In genomic region chr9:115008536-115008935, GRCh38 we compare ENCODE assay signal across 10 cellular contexts.
A peak's percentile ranks its signal among the peaks of the same experiment; 100 is the strongest.
DNase-seq lines count a peak whose midpoint lies in the region; TF ChIP-seq lines count a peak whose summit lies in the region.
"Had no signal": no experiment of that assay in that cellular context is flagged by ENCODE, and none has a peak within 500 bp of the region (broad histone marks: within the 10 kb centered on the region; RNA-seq: fewer than 3 reads in every experiment).

No MANE protein-coding gene starts in this region.

- H3K4me1 ChIP-seq in adipocyte (ENCODE audit: control insufficient read depth, insufficient read depth, low read length) (peaks cover 7% of the 10 kb centered on the region), mesenchymal stem cell (ENCODE audit: control insufficient read depth, insufficient read depth, low read depth, low read length) (peaks cover 4% of the 10 kb centered on the region), MM.1S (ENCODE audit: low read length) (peaks cover 4% of the 10 kb centered on the region; the same call in 1 of the 2 replicates)
- H3K4me1 ChIP-seq in effector memory CD4-positive, alpha-beta T cell (ENCODE audit: control insufficient read depth, insufficient read depth, low read length, poor library complexity, severe bottlenecking), result peaks cover 1% of the 10 kb centered on the region
- H3K4me1 ChIP-seq: esophagus squamous epithelium had no signal

- no peaks in the 10 kb centered on the region for H3K36me3 Mint-ChIP-seq in osteocyte (ENCODE audit: unreplicated experiment)

- TF ChIP-seq CTCF in osteocyte (IDR thresholded peaks at IDR 0.05) (no peak), MM.1S (IDR thresholded peaks at IDR 0.05; ENCODE audit: low read length) (no peak)

- H3K23ac ChIP-seq in mesenchymal stem cell (ENCODE audit: low read length in 2 of 2), result no peak overlapping the region

- H3K4me1 Mint-ChIP-seq in osteocyte (ENCODE audit: unreplicated experiment), result peaks cover 28% of the 10 kb centered on the region

- H3K18ac ChIP-seq in mesenchymal stem cell (ENCODE audit: low read depth in 1 of 2, low read length in 2 of 2), result peak overlapping the region in 1 of 2 experiments; percentile 11

- H2AFZ ChIP-seq in mesenchymal stem cell (ENCODE audit: low read depth, low read length) (no peak overlapping the region), MM.1S (ENCODE audit: low read length) (no peak overlapping the region)

- H4K8ac ChIP-seq in mesenchymal stem cell (ENCODE audit: low read length), result no peak overlapping the region

- H3K9me3 ChIP-seq in adipocyte (ENCODE audit: control insufficient read depth, low read length) (no peaks in the 10 kb centered on the region), mesenchymal stem cell (ENCODE audit: control insufficient read depth, low read length) (no peaks in the 10 kb centered on the region), MM.1S (replicated peaks; ENCODE audit: insufficient read depth, low read length) (no peaks in the 10 kb centered on the region)
- H3K9me3 ChIP-seq in effector memory CD4-positive, alpha-beta T cell (ENCODE audit: control insufficient read depth, low read length), result no peaks in the 10 kb centered on the region
- H3K9me3 ChIP-seq: esophagus squamous epithelium had no signal

- no peak overlapping the region for H2BK120ac ChIP-seq in mesenchymal stem cell (ENCODE audit: low read depth, low read length)

- 47% methylated on average over 3 of the region's 3 CpGs for WGBS in mesenchymal stem cell

- H3K27me3 ChIP-seq in adipocyte (replicated peaks; ENCODE audit: control insufficient read depth, insufficient read depth, low read length), result peaks cover 3% of the 10 kb centered on the region
- peaks cover 0 to 21% of the 10 kb centered on the region in 2 experiments for H3K27me3 ChIP-seq in mesenchymal stem cell (ENCODE audit: control insufficient read depth in 1 of 2, insufficient read depth in 1 of 2, low read length in 2 of 2)
- H3K27me3 ChIP-seq in effector memory CD4-positive, alpha-beta T cell (replicated peaks; ENCODE audit: control insufficient read depth, insufficient read depth, low read length, poor library complexity, severe bottlenecking), result no peaks in the 10 kb centered on the region
- no peaks in the 10 kb centered on the region for H3K27me3 ChIP-seq in MM.1S (replicated peaks; ENCODE audit: insufficient read depth, low read length)
- H3K27me3 ChIP-seq: esophagus squamous epithelium had no signal

- H3K4me3 Mint-ChIP-seq in osteocyte (ENCODE audit: unreplicated experiment), result no peak overlapping the region

- H4K91ac ChIP-seq in mesenchymal stem cell (ENCODE audit: low read length), result no peak overlapping the region

- no peaks in the 10 kb centered on the region for H3K79me1 ChIP-seq in mesenchymal stem cell (replicated peaks; ENCODE audit: low read length, poor library complexity, severe bottlenecking)

- H3K27ac Mint-ChIP-seq in osteocyte (ENCODE audit: unreplicated experiment), result no peak overlapping the region

- no peaks in the 10 kb centered on the region for H3K36me3 ChIP-seq in adipocyte (ENCODE audit: control insufficient read depth, insufficient read depth, low read length, severe bottlenecking)
- H3K36me3 ChIP-seq in mesenchymal stem cell (ENCODE audit: control insufficient read depth in 1 of 2, insufficient read depth in 2 of 2, low read depth in 1 of 2, low read length in 2 of 2), result no peaks in the 10 kb centered on the region
- H3K36me3 ChIP-seq in effector memory CD4-positive, alpha-beta T cell (ENCODE audit: control insufficient read depth, insufficient read depth, low read length), result no peaks in the 10 kb centered on the region
- no peaks in the 10 kb centered on the region for H3K36me3 ChIP-seq in MM.1S (replicated peaks; ENCODE audit: insufficient read depth, low read length)
- H3K36me3 ChIP-seq: esophagus squamous epithelium had no signal

- H3K27me3 Mint-ChIP-seq in osteocyte (ENCODE audit: unreplicated experiment), result peaks cover 7% of the 10 kb centered on the region

- H2BK5ac ChIP-seq in mesenchymal stem cell (ENCODE audit: low read depth, low read length, poor library complexity, severe bottlenecking), result no peak overlapping the region

- DNase-seq in EH (ENCODE audit: low read depth), result peak; percentile 91
- DNase-seq in HT1080 (ENCODE audit: low read depth), result peak; percentile 96
- peak; percentile 86 for DNase-seq in adipocyte (ENCODE audit: low read depth)
- DNase-seq in mesenchymal stem cell, result peak; percentile 94
- DNase-seq in effector memory CD4-positive, alpha-beta T cell, result no peak
- no peak for DNase-seq in osteocyte (ENCODE audit: extremely low spot score, unreplicated experiment)
- DNase-seq in MM.1S, result no peak
- DNase-seq: esophagus squamous epithelium had no signal

- peak overlapping the region; percentile 1 to 6 for H2BK12ac ChIP-seq in mesenchymal stem cell (ENCODE audit: low read length in 2 of 2)

- H3K9me3 Mint-ChIP-seq in osteocyte (ENCODE audit: unreplicated experiment), result no peaks in the 10 kb centered on the region

- H3K4me2 ChIP-seq in mesenchymal stem cell (ENCODE audit: low read length, poor library complexity, severe bottlenecking), result no peak overlapping the region
- no peak overlapping the region for H3K4me2 ChIP-seq in MM.1S (ENCODE audit: low read depth, low read length)

- no peak overlapping the region for H3K4ac ChIP-seq in mesenchymal stem cell (ENCODE audit: low read depth in 1 of 2, low read length in 2 of 2)

- H3K79me2 ChIP-seq in MM.1S (ENCODE audit: low read length), result no peaks in the 10 kb centered on the region

- H3K9me2 ChIP-seq in MM.1S (replicated peaks; ENCODE audit: insufficient read depth, low read length), result no peaks in the 10 kb centered on the region

- no peak overlapping the region for H3K4me3 ChIP-seq in adipocyte (ENCODE audit: low read length)
- H3K4me3 ChIP-seq in mesenchymal stem cell (ENCODE audit: insufficient read depth in 1 of 2, low read depth in 1 of 2, low read length in 2 of 2), result no peak overlapping the region
- H3K4me3 ChIP-seq in effector memory CD4-positive, alpha-beta T cell (ENCODE audit: insufficient read depth, low read depth, low read length, poor library complexity, severe bottlenecking), result no peak overlapping the region
- H3K4me3 ChIP-seq in MM.1S (ENCODE audit: low read length), result no peak overlapping the region
- H3K4me3 ChIP-seq: esophagus squamous epithelium, skin epidermis had no signal

- H3F3A ChIP-seq in MM.1S (ENCODE audit: insufficient read depth, low read length), result no peaks in the 10 kb centered on the region

- no peaks in the 10 kb centered on the region for H4K20me1 ChIP-seq in MM.1S (ENCODE audit: insufficient read depth, low read length)

- no peak overlapping the region for H2AK5ac ChIP-seq in mesenchymal stem cell (ENCODE audit: low read length, severe bottlenecking)

- H3K9ac ChIP-seq in adipocyte (ENCODE audit: low read length), result no peak overlapping the region
- H3K9ac ChIP-seq in mesenchymal stem cell (ENCODE audit: low read length), result no peak overlapping the region
- no peak overlapping the region for H3K9ac ChIP-seq in MM.1S (ENCODE audit: low read length)

- H3K27ac ChIP-seq in mesenchymal stem cell (ENCODE audit: low read length, poor library complexity, severe bottlenecking) (peak overlapping the region; percentile 41), MM.1S (ENCODE audit: low read length) (no peak overlapping the region)
- no peak overlapping the region for H3K27ac ChIP-seq in effector memory CD4-positive, alpha-beta T cell (ENCODE audit: insufficient read depth, low read length, poor library complexity, severe bottlenecking)
- H3K27ac ChIP-seq: esophagus squamous epithelium, skin epidermis, VCaP had no signal

- H2BK15ac ChIP-seq in mesenchymal stem cell (ENCODE audit: low read depth, poor library complexity, severe bottlenecking), result no peak overlapping the region

- no peak overlapping the region for H3K14ac ChIP-seq in mesenchymal stem cell (ENCODE audit: low read length in 2 of 2)

Comparison
In these comparisons a context has a peak if more than half of its experiments do, and no peak if none do; other contexts are left out.
1. DNase-seq: peak in EH (single experiment), HT1080 (single experiment), adipocyte (single experiment) and mesenchymal stem cell (single experiment); none in effector memory CD4-positive, alpha-beta T cell (0 of 3), osteocyte (single experiment) and MM.1S (single experiment).